8 cellular contexts compared by ENCODE assay signal in the genomic region with DNA sequence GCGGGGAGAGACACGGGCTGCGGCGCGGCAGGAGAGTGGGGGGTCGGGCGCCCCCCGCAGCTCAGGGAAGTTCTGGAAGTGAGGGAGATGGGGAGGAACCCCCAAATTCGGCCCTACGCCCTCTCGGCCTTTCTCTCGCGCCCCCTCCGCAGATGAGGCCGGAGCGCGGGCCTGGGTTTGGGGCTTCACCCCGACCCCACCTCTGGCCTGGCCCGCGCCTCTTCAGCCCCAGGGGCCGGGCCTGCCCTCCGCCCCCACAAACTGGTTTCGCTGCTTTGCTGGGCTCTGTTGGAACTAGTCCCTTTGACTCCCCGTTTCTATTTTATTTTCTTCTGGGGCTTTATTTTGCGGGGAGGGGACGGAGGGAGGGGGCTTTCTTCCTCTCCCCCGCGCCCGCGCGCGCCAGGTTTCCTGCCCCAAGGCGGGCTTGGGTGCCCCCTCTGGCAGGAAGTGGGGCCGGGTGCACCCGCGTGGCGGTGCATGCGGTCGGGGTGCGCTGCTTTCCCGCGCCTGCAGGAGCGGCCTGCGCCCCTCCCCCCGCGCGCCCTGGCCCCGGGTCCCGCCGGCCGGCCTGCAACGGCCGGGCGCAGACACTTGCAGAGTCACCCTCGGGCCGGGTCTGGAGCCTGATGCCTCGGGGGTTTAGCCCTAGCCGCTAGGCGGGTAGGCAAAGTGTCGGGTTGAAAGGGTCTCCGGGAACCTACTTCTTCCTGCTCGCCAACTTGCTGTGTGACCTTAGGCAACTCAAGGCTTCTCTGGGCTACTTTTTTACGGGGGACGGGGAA. TPM values are rescaled to one million over a fixed set of nuclear protein-coding genes. Genes with fewer than 3 reads are reported as not detected.
DNase-seq lines count a peak whose midpoint lies in the region; FAIRE-seq and TF ChIP-seq lines count a peak whose summit lies in the region.

No MANE protein-coding gene starts in this region.

- H3K4me3 ChIP-seq in HAP-1 (peak overlapping the region; percentile 81), OCI-LY3 (ENCODE audit: low read length) (peak overlapping the region; percentile 98), fibroblast of villous mesenchyme (ENCODE audit: low read depth, low read length) (peak overlapping the region; percentile 76), neural progenitor cell (peak overlapping the region; percentile 98)

- H3K9me3 ChIP-seq in HAP-1, result no peaks in the 10 kb centered on the region
- no peaks in the 10 kb centered on the region for H3K9me3 ChIP-seq in OCI-LY3 (ENCODE audit: insufficient read depth, low read length)
- no peaks in the 10 kb centered on the region for H3K9me3 ChIP-seq in neural progenitor cell (ENCODE audit: low read depth)

- TF ChIP-seq CTCF in OCI-LY3 (IDR thresholded peaks at IDR 0.05; ENCODE audit: low read depth, low read length), result peak; percentile 33
- peak; percentile 33 for TF ChIP-seq CTCF in fibroblast of villous mesenchyme (IDR thresholded peaks at IDR 0.05; ENCODE audit: insufficient read depth, low read depth, low read length)
- TF ChIP-seq CTCF in neural progenitor cell (IDR thresholded peaks at IDR 0.05), result peak; percentile 44

- H3K27ac Mint-ChIP-seq in neural progenitor cell, result peak overlapping the region; percentile 89

- no peaks in the 10 kb centered on the region for H3K9me3 Mint-ChIP-seq in neural progenitor cell

- H2AFZ ChIP-seq in OCI-LY3 (ENCODE audit: low read depth, low read length), result no peak overlapping the region
- H2AFZ ChIP-seq in neural progenitor cell (replicated peaks), result no peak overlapping the region

- peaks cover 18% of the 10 kb centered on the region for H3K36me3 Mint-ChIP-seq in neural progenitor cell

- H3K27ac ChIP-seq in OCI-LY3 (ENCODE audit: low read length) (peak overlapping the region; percentile 81), neural progenitor cell (peak overlapping the region; percentile 70)

- H4K20me1 ChIP-seq in OCI-LY3 (ENCODE audit: insufficient read depth, low read length) (peaks cover 44% of the 10 kb centered on the region), neural progenitor cell (ENCODE audit: low read depth) (peaks cover 54% of the 10 kb centered on the region)

- H3K4me2 ChIP-seq in OCI-LY3 (ENCODE audit: low read length) (peak overlapping the region; percentile 72), neural progenitor cell (peak overlapping the region; percentile 100)

- FAIRE-seq in urothelium cell line (lab: Jason Lieb, UNC), result no peak

- peaks cover 51% of the 10 kb centered on the region for H3K4me1 Mint-ChIP-seq in neural progenitor cell

- H3K79me2 ChIP-seq in OCI-LY3 (ENCODE audit: low read length), result peaks cover 69% of the 10 kb centered on the region
- peaks cover 80% of the 10 kb centered on the region for H3K79me2 ChIP-seq in neural progenitor cell (ENCODE audit: low read depth)

- peaks cover 88% of the 10 kb centered on the region for H3F3A ChIP-seq in neural progenitor cell (ENCODE audit: low read depth)

- H3K36me3 ChIP-seq in HAP-1 (replicated peaks) (peaks cover 48% of the 10 kb centered on the region), OCI-LY3 (replicated peaks; ENCODE audit: low read depth, low read length) (peaks cover 41% of the 10 kb centered on the region), neural progenitor cell (peaks cover 11% of the 10 kb centered on the region)

- peak overlapping the region; percentile 93 for H3K4me3 Mint-ChIP-seq in neural progenitor cell

- DNase-seq in COR-L47 (lab: John Stamatoyannopoulos, UW) (peak; percentile 69), HAP-1 (ENCODE audit: low spot score in 2 of 2) (peak; percentile 32 to 77), activated T-helper 1 cell treated with Interleukin-2 at 50 U/mL for 16 hours (ENCODE audit: low read depth) (peak; percentile 68), fibroblast of villous mesenchyme (ENCODE audit: low read depth) (peak; percentile 47), neural progenitor cell (ENCODE audit: low spot score) (peak; percentile 76), urothelium cell line (ENCODE audit: low spot score) (peak; percentile 58), NCI-H2029 (lab: John Stamatoyannopoulos, UW) (no peak)

- H3K27me3 ChIP-seq in HAP-1 (ENCODE audit: low read depth) (no peaks in the 10 kb centered on the region), OCI-LY3 (ENCODE audit: low read depth, low read length) (no peaks in the 10 kb centered on the region), neural progenitor cell (no peaks in the 10 kb centered on the region)

- H3K9ac ChIP-seq in OCI-LY3 (ENCODE audit: low read length) (peak overlapping the region; percentile 100), neural progenitor cell (peak overlapping the region; percentile 91)

- H3K27me3 Mint-ChIP-seq in neural progenitor cell (ENCODE audit: insufficient read depth, low read depth), result peaks cover 4% of the 10 kb centered on the region

- in situ Hi-C loops in HAP-1 (cut with MboI; ENCODE audit: low sequenced_read_pairs), result no loop called here

- H3K4me1 ChIP-seq in HAP-1 (peaks cover 13% of the 10 kb centered on the region), OCI-LY3 (ENCODE audit: low read length) (peaks cover 13% of the 10 kb centered on the region), neural progenitor cell (peaks cover 43% of the 10 kb centered on the region)

RNA-seq across cellular contexts. Expression of a gene that starts 1.2 kb away (rescaled TPM):
- total RNA-seq in fibroblast of villous mesenchyme (65.2 and 111 TPM in 2 replicates), neural progenitor cell (ENCODE audit: low replicate concordance) (417 and 1,058 TPM in 2 replicates)

RNA-seq across cellular contexts. Expression of a gene that starts 10.9 kb away (rescaled TPM):
- total RNA-seq in fibroblast of villous mesenchyme, result 22.5 and 30.9 TPM in 2 replicates
- total RNA-seq in neural progenitor cell (ENCODE audit: low replicate concordance), result 2.4 and 8.9 TPM in 2 replicates
